Comparison of ENCODE assay signal across 9 cellular contexts in the genomic region with DNA sequence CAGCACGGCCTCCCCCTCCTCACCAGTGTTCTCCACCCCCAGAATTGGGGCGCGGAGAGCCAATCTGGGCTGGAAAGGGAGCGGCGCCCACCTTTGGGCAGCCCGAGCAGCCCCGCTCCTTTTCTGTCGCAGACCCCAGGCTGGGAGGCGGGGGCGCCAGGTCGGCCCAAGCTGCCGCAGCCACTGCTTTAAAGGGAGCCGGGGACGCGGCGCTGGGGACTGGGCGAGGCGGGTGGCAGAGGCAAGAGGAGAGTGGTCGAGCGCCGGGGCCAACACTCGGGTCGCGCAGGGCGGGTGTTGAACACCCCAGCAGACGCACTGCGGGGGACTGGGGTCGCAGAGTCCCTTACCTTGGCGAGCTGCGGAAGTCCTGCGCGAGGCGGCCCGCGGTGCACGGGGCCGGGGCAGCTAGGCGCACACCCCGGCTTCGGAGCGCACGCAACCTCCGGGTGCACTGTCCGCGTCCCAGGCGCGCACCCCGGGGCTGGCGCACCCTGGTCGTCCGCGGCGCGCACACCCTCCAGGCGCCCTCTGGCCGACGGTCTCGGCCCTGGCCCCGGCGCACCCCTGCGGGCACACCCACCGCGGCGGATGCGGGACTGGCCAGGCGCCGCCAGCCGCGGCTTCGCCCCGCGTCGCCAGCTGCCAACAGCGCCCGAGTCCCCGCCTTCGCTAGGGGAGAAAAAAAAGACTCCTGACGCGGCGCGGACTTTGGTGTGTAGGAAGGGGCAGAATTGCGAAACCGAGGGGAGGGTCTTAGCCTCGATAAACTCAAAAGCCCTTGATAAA. TPM values are rescaled to one million over a fixed set of nuclear protein-coding genes. Genes with fewer than 3 reads are reported as not detected.
A peak's percentile ranks its signal among the peaks of the same experiment; 100 is the strongest.
DNase-seq lines count a peak whose midpoint lies in the region; ATAC-seq, FAIRE-seq and TF ChIP-seq lines count a peak whose summit lies in the region.
"Had no signal": no experiment of that assay in that cellular context is flagged by ENCODE, and none has a peak within 500 bp of the region (broad histone marks: within the 10 kb centered on the region; RNA-seq: fewer than 3 reads in every experiment).

KANK4 (minus strand) TSS at position 679 of the 789 bp plus-strand sequence. CDS start 37,870 bp downstream, outside the sequence.

- H3K36me3 ChIP-seq in keratinocyte (ENCODE audit: control insufficient read depth in 2 of 2, extremely low read depth in 1 of 2, insufficient read depth in 2 of 2, low read length in 2 of 2) = no peaks in the 10 kb centered on the region

- FAIRE-seq in keratinocyte (lab: Jason Lieb, UNC) = no peak

- peak within 1 kb of the TSS; percentile 65 for H3K4me2 ChIP-seq in keratinocyte (ENCODE audit: control insufficient read depth, extremely low read depth, insufficient read depth, low read depth, low read length)

- H3K4me3 ChIP-seq in keratinocyte (ENCODE audit: control insufficient read depth in 2 of 3, extremely low read depth in 1 of 3, insufficient read depth in 2 of 3, low read depth in 1 of 3, low read length in 3 of 3) = peak within 1 kb of the TSS; percentile 52 to 64 (median 56)
- peak within 1 kb of the TSS; percentile 2 to 42 (median 26) for H3K4me3 ChIP-seq in skin epidermis

- H3K4me1 Mint-ChIP-seq in activated naive CD8-positive, alpha-beta T cell treated with anti-CD3 and anti-CD28 coated beads, Interleukin-2, amount 10 ng/mL, durations not matched to agents 7 days and 5 days = peaks cover 8% of the 10 kb centered on the region

- no peak for TF ChIP-seq CTCF in keratinocyte (optimal IDR thresholded peaks at IDR 0.05 in 1 of 3, IDR thresholded peaks at IDR 0.05 in 1 of 3, conservative IDR thresholded peaks at IDR 0.05 in 1 of 3; ENCODE audit: extremely low read depth in 1 of 3, insufficient read depth in 2 of 3, low read length in 3 of 3)

- no peaks in the 10 kb centered on the region for H3K79me2 ChIP-seq in keratinocyte (ENCODE audit: control insufficient read depth, insufficient read depth, low read length)

- H3K36me3 Mint-ChIP-seq in activated naive CD8-positive, alpha-beta T cell treated with anti-CD3 and anti-CD28 coated beads, Interleukin-2, amount 10 ng/mL, durations not matched to agents 7 days and 5 days = no peaks in the 10 kb centered on the region

- peaks cover 25% of the 10 kb centered on the region for H3K27me3 ChIP-seq in keratinocyte (ENCODE audit: control insufficient read depth, extremely low read depth, insufficient read depth, low read length)

- H3K27ac Mint-ChIP-seq in activated naive CD8-positive, alpha-beta T cell treated with anti-CD3 and anti-CD28 coated beads, Interleukin-2, amount 10 ng/mL, durations not matched to agents 7 days and 5 days = no peak within 1 kb of the TSS

- H3K27ac ChIP-seq in keratinocyte (ENCODE audit: control insufficient read depth, insufficient read depth, low read length) = no peak within 1 kb of the TSS
- H3K27ac ChIP-seq in skin epidermis = peak within 1 kb of the TSS in 3 of 21 experiments; percentile 2 to 37 (median 13)

- no peaks in the 10 kb centered on the region for H3K9me3 ChIP-seq in keratinocyte (ENCODE audit: control insufficient read depth, low read depth, low read length)

- peak within 1 kb of the TSS; percentile 5 for H3K4me3 Mint-ChIP-seq in activated naive CD8-positive, alpha-beta T cell treated with anti-CD3 and anti-CD28 coated beads, Interleukin-2, amount 10 ng/mL, durations not matched to agents 7 days and 5 days

- POLR2A ChIA-PET in activated naive CD8-positive, alpha-beta T cell treated with anti-CD3 and anti-CD28 coated beads, Interleukin-2, amount 10 ng/mL, durations not matched to agents 7 days and 5 days (lab: Charles Lee) = no interaction called here

- H2AFZ ChIP-seq in keratinocyte (ENCODE audit: control insufficient read depth, low read length) = peak within 1 kb of the TSS; percentile 40

- H3K9ac ChIP-seq in keratinocyte (ENCODE audit: control insufficient read depth, extremely low read depth, insufficient read depth, low read length) = peak within 1 kb of the TSS; percentile 9

- H3K9me3 Mint-ChIP-seq in activated naive CD8-positive, alpha-beta T cell treated with anti-CD3 and anti-CD28 coated beads, Interleukin-2, amount 10 ng/mL, durations not matched to agents 7 days and 5 days = no peaks in the 10 kb centered on the region

- H3K9me1 ChIP-seq in keratinocyte (ENCODE audit: control insufficient read depth, extremely low read depth, insufficient read depth, low read length) = no peaks in the 10 kb centered on the region

- peaks cover 52% of the 10 kb centered on the region for H3K27me3 Mint-ChIP-seq in activated naive CD8-positive, alpha-beta T cell treated with anti-CD3 and anti-CD28 coated beads, Interleukin-2, amount 10 ng/mL, durations not matched to agents 7 days and 5 days

- dilution Hi-C loops in keratinocyte (cut with MboI; ENCODE audit: extremely low pct_ligation_motif_present, low sequenced_read_pairs) = no loop called here

- DNase-seq in HuH-7.5 (ENCODE audit: low spot score) (peak; percentile 27), keratinocyte (ENCODE audit: low read depth, low spot score) (no peak), anterior cingulate cortex (lab: John Stamatoyannopoulos, UW) (no peak), superior temporal gyrus (ENCODE audit: extremely low spot score) (no peak), SW480 (ENCODE audit: low spot score) (no peak)
- DNase-seq in activated naive CD8-positive, alpha-beta T cell treated with anti-CD3 and anti-CD28 coated beads, Interleukin-2, amount 10 ng/mL, durations not matched to agents 7 days and 5 days = peak; percentile 35

- H4K20me1 ChIP-seq in keratinocyte (ENCODE audit: control insufficient read depth, extremely low read depth, insufficient read depth, low read length) = no peaks in the 10 kb centered on the region

- no peak for ATAC-seq in activated naive CD8-positive, alpha-beta T cell treated with anti-CD3 and anti-CD28 coated beads, Interleukin-2, amount 10 ng/mL, durations not matched to agents 7 days and 5 days (ENCODE audit: low read depth)
- no peak for ATAC-seq in HG03432 (IDR thresholded peaks at IDR 0.05; ENCODE audit: unreplicated experiment)

- H3K4me1 ChIP-seq in keratinocyte (ENCODE audit: control insufficient read depth, extremely low read depth, insufficient read depth, low read length) = peaks cover 16% of the 10 kb centered on the region

RNA-seq across cellular contexts. Expression of gene KANK4, which starts in this region (rescaled TPM):
- not detected for total RNA-seq in activated naive CD8-positive, alpha-beta T cell treated with anti-CD3 and anti-CD28 coated beads, Interleukin-2, amount 10 ng/mL, durations not matched to agents 7 days and 5 days
- polyA plus RNA-seq in keratinocyte = 0.92 to 8.5 TPM (median 2.1 TPM) in 3 replicates
- 0.95 TPM for polyA plus RNA-seq in keratinocyte (2011; ENCODE audit: low read depth)
- polyA plus RNA-seq in keratinocyte (2011; cell fraction: cytosol; rRNA removed) = 2.9 and 3.6 TPM in 2 replicates
- polyA plus RNA-seq in keratinocyte (2011; cell fraction: nucleus; rRNA removed) = 7.6 and 8.3 TPM in 2 replicates
- polyA plus RNA-seq in keratinocyte (2012; ENCODE audit: low replicate concordance) = 0.96 and 1.2 TPM in 2 replicates
- polyA minus RNA-seq in keratinocyte = 1.7 to 11.1 TPM (median 4.2 TPM) in 3 replicates
- 2.7 TPM for polyA minus RNA-seq in keratinocyte (2011; cell fraction: cytosol; rRNA and poly(A)+ RNA removed)
- polyA minus RNA-seq in keratinocyte (2011; cell fraction: nucleus; rRNA and poly(A)+ RNA removed) = 8.2 and 13.7 TPM in 2 replicates
- total RNA-seq: fibroblast of villous mesenchyme had no signal

Comparison
In these comparisons a context has a peak if more than half of its experiments do, and no peak if none do; other contexts are left out.
1. Peak in DNase-seq in activated naive CD8-positive, alpha-beta T cell treated with anti-CD3 and anti-CD28 coated beads, Interleukin-2, amount 10 ng/mL, durations not matched to agents 7 days and 5 days; RNA of the gene not detected or under 1 TPM.